In genomic region chr3:123286308-123287023, GRCh38 we compare ENCODE assay signal across 8 cellular contexts.
DNase-seq lines count a peak whose midpoint lies in the region; TF ChIP-seq lines count a peak whose summit lies in the region.

No MANE protein-coding gene starts in this region.

- H3K9me3 ChIP-seq in suprapubic skin, result peaks cover 3% of the 10 kb centered on the region

- no peak for TF ChIP-seq EP300 in suprapubic skin (IDR thresholded peaks at IDR 0.05)

- H3K36me3 Mint-ChIP-seq in endothelial cell (ENCODE audit: low read depth, unreplicated experiment), result peaks cover 3% of the 10 kb centered on the region

- no peak overlapping the region for H3K27ac Mint-ChIP-seq in endothelial cell (ENCODE audit: unreplicated experiment)

- no peak for TF ChIP-seq POLR2A in suprapubic skin (IDR thresholded peaks at IDR 0.05)

- peak; percentile 43 for TF ChIP-seq CTCF in endothelial cell (IDR thresholded peaks at IDR 0.05; ENCODE audit: unreplicated experiment)
- peak in 1 of 2 donors; percentile 50 for TF ChIP-seq CTCF in suprapubic skin (IDR thresholded peaks at IDR 0.05)

- WGBS in suprapubic skin, result 82% methylated on average over 15 of the region's 16 CpGs

- H3K27me3 Mint-ChIP-seq in endothelial cell (ENCODE audit: unreplicated experiment), result peaks cover 9% of the 10 kb centered on the region

- no peak overlapping the region for H3K27ac ChIP-seq in suprapubic skin

- DNase-seq in A172 (ENCODE audit: low spot score) (peak; percentile 72), GDM1 (lab: John Stamatoyannopoulos, UW) (peak; percentile 3), HT-29 (ENCODE audit: low spot score) (peak; percentile 82), SW480 (ENCODE audit: low spot score) (peak; percentile 50), endothelial cell (ENCODE audit: low spot score) (peak; percentile 78), mucosa of gallbladder (ENCODE audit: low spot score) (peak; percentile 47), suprapubic skin (ENCODE audit: low spot score in 2 of 2) (no peak), NCI-H345 (lab: John Stamatoyannopoulos, UW) (no peak)

- H3K4me1 ChIP-seq in suprapubic skin, result no peaks in the 10 kb centered on the region

- H3K9me3 Mint-ChIP-seq in endothelial cell (ENCODE audit: unreplicated experiment), result no peaks in the 10 kb centered on the region

- no peaks in the 10 kb centered on the region for H3K36me3 ChIP-seq in suprapubic skin

- no peak overlapping the region for H3K4me3 ChIP-seq in suprapubic skin

- no peaks in the 10 kb centered on the region for H3K27me3 ChIP-seq in suprapubic skin

- H3K4me3 Mint-ChIP-seq in endothelial cell (ENCODE audit: unreplicated experiment), result no peak overlapping the region

- no peaks in the 10 kb centered on the region for H3K4me1 Mint-ChIP-seq in endothelial cell (ENCODE audit: unreplicated experiment)

Comparison
In these comparisons a context has a peak if more than half of its experiments do, and no peak if none do; other contexts are left out.
1. DNase-seq: peak in A172 (single experiment), GDM1 (single experiment), HT-29 (single experiment), SW480 (single experiment), endothelial cell (single experiment) and mucosa of gallbladder (single experiment); none in suprapubic skin (0 of 2) and NCI-H345 (single experiment).